ENCODE assay signal across 1 cellular context in the genomic region with DNA sequence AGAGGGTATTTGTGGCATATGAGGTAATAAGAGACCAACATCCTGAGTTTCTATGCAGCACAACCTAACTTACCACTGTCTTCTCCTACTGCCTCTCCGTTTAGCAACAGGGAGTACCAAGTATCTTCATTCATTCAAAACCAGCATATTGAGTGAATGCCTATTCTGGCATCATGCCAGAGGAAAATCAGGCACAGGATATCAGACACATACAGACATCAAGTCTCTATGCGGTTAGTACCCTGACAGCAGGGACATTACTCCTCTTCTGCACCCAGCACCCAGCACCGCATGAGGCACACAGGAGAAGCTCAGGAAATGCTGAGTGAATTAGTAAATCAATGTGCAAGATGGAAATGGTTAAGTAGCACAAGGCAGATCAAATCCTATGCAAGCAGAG.
TF ChIP-seq lines count a peak whose summit lies in the region.

No MANE protein-coding gene starts in this region.

TF ChIP-seq in SK-N-SH, 30 proteins besides CTCF, POLR2A, EP300 and RAD21 (continued from another document):
- TF ChIP-seq NFIC (IDR thresholded peaks at IDR 0.05; ENCODE audit: borderline replicate concordance), result peak; percentile 81
